In genomic region chr17:81860756-81861568, GRCh38 we compare ENCODE assay signal across 1 cellular context.
TF ChIP-seq lines count a peak whose summit lies in the region.

No MANE protein-coding gene starts in this region.

TF ChIP-seq in endothelial cell of umbilical vein, 7 proteins besides CTCF, POLR2A, EP300 and RAD21 (continued from another document):
- TF ChIP-seq JUN (IDR thresholded peaks at IDR 0.05; ENCODE audit: borderline replicate concordance, insufficient read depth, insufficient read length, low read depth) (peak; percentile 47), MAX (IDR thresholded peaks at IDR 0.05; ENCODE audit: insufficient read depth, insufficient read length) (no peak), FOS (IDR thresholded peaks at IDR 0.05; ENCODE audit: borderline replicate concordance, insufficient read depth, low read length) (peak; percentile 38), POLR2AphosphoS5 (IDR thresholded peaks at IDR 0.05; ENCODE audit: insufficient read depth, low read depth, low read length) (peak; percentile 83), GATA2 (IDR thresholded peaks at IDR 0.05; ENCODE audit: insufficient read depth, insufficient read length, low read depth, low read length) (no peak), MYC (IDR thresholded peaks at IDR 0.05; ENCODE audit: low read depth, low read length) (no peak)
